ENCODE assay signal across 16 cellular contexts in genomic region chr10:73210395-73211105, GRCh38.
DNase-seq lines count a peak whose midpoint lies in the region; ATAC-seq and TF ChIP-seq lines count a peak whose summit lies in the region.
"Had no signal": no experiment of that assay in that cellular context is flagged by ENCODE, and none has a peak within 500 bp of the region (broad histone marks: within the 10 kb centered on the region; RNA-seq: fewer than 3 reads in every experiment).

No MANE protein-coding gene starts in this region.

- POLR2A ChIA-PET in HEK293 (lab: Yijun Ruan, JAX): no interaction called here

- H3K36me3 ChIP-seq in HEK293 (ENCODE audit: control insufficient read depth in 2 of 2, insufficient read depth in 1 of 2, low read length in 2 of 2): peaks cover 0 to 26% of the 10 kb centered on the region in 2 experiments; a peak in 1 of 3 replicates

- H3K4me3 Mint-ChIP-seq in activated naive CD8-positive, alpha-beta T cell treated with anti-CD3 and anti-CD28 coated beads, Interleukin-2, amount 50 U/mL, for 24 hours: no peak overlapping the region
- H3K4me3 Mint-ChIP-seq in stimulated activated naive B cell treated with anti-CD40 and anti-IgM and Interleukin-4, amounts not matched to agents 10 μg/mL and 1 μg/mL and 100 μg/mL, for 72 hours: no peak overlapping the region
- H3K4me3 Mint-ChIP-seq: CD4-positive, alpha-beta T cell had no signal

- H3K27ac ChIP-seq in 22Rv1 (peak overlapping the region; percentile 64), HEK293 (ENCODE audit: extremely low read depth, low read depth, low read length) (no peak overlapping the region)
- H3K27ac ChIP-seq: A549, C4-2B had no signal

- peaks cover 24% of the 10 kb centered on the region for H3K36me3 Mint-ChIP-seq in activated naive CD8-positive, alpha-beta T cell treated with anti-CD3 and anti-CD28 coated beads, Interleukin-2, amount 50 U/mL, for 24 hours (ENCODE audit: low read depth)
- peaks cover 40 to 51% of the 10 kb centered on the region in 2 donors for H3K36me3 Mint-ChIP-seq in stimulated activated naive B cell treated with anti-CD40 and anti-IgM and Interleukin-4, amounts not matched to agents 10 μg/mL and 1 μg/mL and 100 μg/mL, for 72 hours

- H3K9me3 Mint-ChIP-seq in activated naive CD8-positive, alpha-beta T cell treated with anti-CD3 and anti-CD28 coated beads, Interleukin-2, amount 50 U/mL, for 24 hours: peaks cover 6% of the 10 kb centered on the region
- peaks cover 4 to 7% of the 10 kb centered on the region in 2 donors for H3K9me3 Mint-ChIP-seq in stimulated activated naive B cell treated with anti-CD40 and anti-IgM and Interleukin-4, amounts not matched to agents 10 μg/mL and 1 μg/mL and 100 μg/mL, for 72 hours
- H3K9me3 Mint-ChIP-seq: CD4-positive, alpha-beta T cell had no signal

- no peak for DNase-seq in activated naive CD8-positive, alpha-beta T cell treated with anti-CD3 and anti-CD28 coated beads, Interleukin-2, amount 50 U/mL, for 24 hours
- DNase-seq in stimulated activated naive B cell treated with anti-CD40 and anti-IgM and Interleukin-4, amounts not matched to agents 10 μg/mL and 1 μg/mL and 100 μg/mL, for 72 hours: no peak
- no peak for DNase-seq in NCI-H146 treated with DMSO at 0.1 percent for 48 hours (lab: John Stamatoyannopoulos, UW; ENCODE audit: unreplicated experiment)
- no peak for DNase-seq in NCI-H1048 (lab: John Stamatoyannopoulos, UW)
- DNase-seq: AML-193; CD4-positive, alpha-beta T cell; DMS153; DMS79; GDM1; GOT3; H7 had no signal

- no peak overlapping the region for H3K4me3 ChIP-seq in HEK293 (ENCODE audit: low read depth, low read length)
- H3K4me3 ChIP-seq: A549 had no signal

- H3K4me1 ChIP-seq in HEK293 (ENCODE audit: control insufficient read depth, insufficient read depth, low read length): no peaks in the 10 kb centered on the region

- no peak overlapping the region for H3K27ac Mint-ChIP-seq in activated naive CD8-positive, alpha-beta T cell treated with anti-CD3 and anti-CD28 coated beads, Interleukin-2, amount 50 U/mL, for 24 hours
- no peak overlapping the region for H3K27ac Mint-ChIP-seq in stimulated activated naive B cell treated with anti-CD40 and anti-IgM and Interleukin-4, amounts not matched to agents 10 μg/mL and 1 μg/mL and 100 μg/mL, for 72 hours
- H3K27ac Mint-ChIP-seq: CD4-positive, alpha-beta T cell had no signal

- H3K9me3 ChIP-seq in HEK293 (ENCODE audit: control insufficient read depth, insufficient read depth, low read depth, low read length): no peaks in the 10 kb centered on the region

- H3K4me1 Mint-ChIP-seq in activated naive CD8-positive, alpha-beta T cell treated with anti-CD3 and anti-CD28 coated beads, Interleukin-2, amount 50 U/mL, for 24 hours: peaks cover 4% of the 10 kb centered on the region
- peaks cover 6 to 9% of the 10 kb centered on the region in 2 donors for H3K4me1 Mint-ChIP-seq in stimulated activated naive B cell treated with anti-CD40 and anti-IgM and Interleukin-4, amounts not matched to agents 10 μg/mL and 1 μg/mL and 100 μg/mL, for 72 hours

- H3K27me3 Mint-ChIP-seq in activated naive CD8-positive, alpha-beta T cell treated with anti-CD3 and anti-CD28 coated beads, Interleukin-2, amount 50 U/mL, for 24 hours: no peaks in the 10 kb centered on the region
- H3K27me3 Mint-ChIP-seq in stimulated activated naive B cell treated with anti-CD40 and anti-IgM and Interleukin-4, amounts not matched to agents 10 μg/mL and 1 μg/mL and 100 μg/mL, for 72 hours: no peaks in the 10 kb centered on the region
- H3K27me3 Mint-ChIP-seq: CD4-positive, alpha-beta T cell had no signal

- peak; percentile 57 for ATAC-seq in activated naive CD8-positive, alpha-beta T cell treated with anti-CD3 and anti-CD28 coated beads, Interleukin-2, amount 50 U/mL, for 24 hours
- peak; percentile 57 to 67 for ATAC-seq in stimulated activated naive B cell treated with anti-CD40 and anti-IgM and Interleukin-4, amounts not matched to agents 10 μg/mL and 1 μg/mL and 100 μg/mL, for 72 hours (replicated peaks)
- ATAC-seq: A549, HCT116 had no signal

- no peak for TF ChIP-seq CTCF in 22Rv1 (IDR thresholded peaks at IDR 0.05)
- no peak for TF ChIP-seq CTCF in HEK293 (tag by site-specific recombination; IDR thresholded peaks at IDR 0.05)

- CTCF ChIA-PET in HEK293 (lab: Yijun Ruan, JAX): interaction anchor here (0.6 to 1.3 kb wide), 2 partner anchors 8 to 52 kb away, joined by 3 read pairs; no protein-coding TSS in a partner anchor

TF ChIP-seq in HEK293, 187 proteins besides CTCF, POLR2A, EP300 and RAD21:
- TF ChIP-seq, protein P1, sequence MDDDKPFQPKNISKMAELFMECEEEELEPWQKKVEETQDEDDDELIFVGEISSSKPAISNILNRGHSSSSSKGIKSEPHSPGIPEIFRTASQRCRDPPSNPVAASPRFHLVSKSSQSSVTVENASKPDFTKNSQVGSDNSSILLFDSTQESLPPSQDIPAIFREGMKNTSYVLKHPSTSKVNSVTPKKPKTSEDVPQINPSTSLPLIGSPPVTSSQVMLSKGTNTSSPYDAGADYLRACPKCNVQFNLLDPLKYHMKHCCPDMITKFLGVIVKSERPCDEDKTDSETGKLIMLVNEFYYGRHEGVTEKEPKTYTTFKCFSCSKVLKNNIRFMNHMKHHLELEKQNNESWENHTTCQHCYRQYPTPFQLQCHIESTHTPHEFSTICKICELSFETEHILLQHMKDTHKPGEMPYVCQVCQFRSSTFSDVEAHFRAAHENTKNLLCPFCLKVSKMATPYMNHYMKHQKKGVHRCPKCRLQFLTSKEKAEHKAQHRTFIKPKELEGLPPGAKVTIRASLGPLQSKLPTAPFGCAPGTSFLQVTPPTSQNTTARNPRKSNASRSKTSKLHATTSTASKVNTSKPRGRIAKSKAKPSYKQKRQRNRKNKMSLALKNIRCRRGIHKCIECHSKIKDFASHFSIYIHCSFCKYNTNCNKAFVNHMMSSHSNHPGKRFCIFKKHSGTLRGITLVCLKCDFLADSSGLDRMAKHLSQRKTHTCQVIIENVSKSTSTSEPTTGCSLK (tag by site-specific recombination; IDR thresholded peaks at IDR 0.05): no peak
- TF ChIP-seq ZNF571 (tag by site-specific recombination; IDR thresholded peaks at IDR 0.05) (no peak), REPIN1 (tag by site-specific recombination; IDR thresholded peaks at IDR 0.05; ENCODE audit: low read depth) (no peak), ZNF121 (tag by site-specific recombination; IDR thresholded peaks at IDR 0.05) (0 out of 2 replicates have a peak, but pooled peaks have one; percentile 40), ZNF791 (tag by site-specific recombination; IDR thresholded peaks at IDR 0.05) (no peak)
- TF ChIP-seq, protein P2, sequence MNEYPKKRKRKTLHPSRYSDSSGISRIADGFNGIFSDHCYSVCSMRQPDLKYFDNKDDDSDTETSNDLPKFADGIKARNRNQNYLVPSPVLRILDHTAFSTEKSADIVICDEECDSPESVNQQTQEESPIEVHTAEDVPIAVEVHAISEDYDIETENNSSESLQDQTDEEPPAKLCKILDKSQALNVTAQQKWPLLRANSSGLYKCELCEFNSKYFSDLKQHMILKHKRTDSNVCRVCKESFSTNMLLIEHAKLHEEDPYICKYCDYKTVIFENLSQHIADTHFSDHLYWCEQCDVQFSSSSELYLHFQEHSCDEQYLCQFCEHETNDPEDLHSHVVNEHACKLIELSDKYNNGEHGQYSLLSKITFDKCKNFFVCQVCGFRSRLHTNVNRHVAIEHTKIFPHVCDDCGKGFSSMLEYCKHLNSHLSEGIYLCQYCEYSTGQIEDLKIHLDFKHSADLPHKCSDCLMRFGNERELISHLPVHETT (tag by site-specific recombination; IDR thresholded peaks at IDR 0.05): no peak
